ENCODE assay signal across 1 cellular context in genomic region chr16:82633964-82634600, GRCh38.
TF ChIP-seq lines count a peak whose summit lies in the region.

No MANE protein-coding gene starts in this region.

TF ChIP-seq in H1, 55 proteins besides CTCF, POLR2A, EP300 and RAD21 (continued from another document):
- TF ChIP-seq CHD7 (IDR thresholded peaks at IDR 0.05; ENCODE audit: insufficient replicate concordance, low read length) (no peak), USF2 (IDR thresholded peaks at IDR 0.05; ENCODE audit: low read length) (no peak), SIX5 (IDR thresholded peaks at IDR 0.05; ENCODE audit: low read depth, low read length) (no peak), NANOG (IDR thresholded peaks at IDR 0.05; ENCODE audit: insufficient read depth, low read depth, low read length, poor library complexity, severe bottlenecking) (no peak), CHD2 (IDR thresholded peaks at IDR 0.05; ENCODE audit: low read length) (no peak), SP4 (IDR thresholded peaks at IDR 0.05; ENCODE audit: low read length) (no peak), TAF7 (optimal IDR thresholded peaks at IDR 0.05; ENCODE audit: borderline replicate concordance, low read depth, low read length) (no peak)
